ENCODE assay signal across 8 cellular contexts in the genomic region with DNA sequence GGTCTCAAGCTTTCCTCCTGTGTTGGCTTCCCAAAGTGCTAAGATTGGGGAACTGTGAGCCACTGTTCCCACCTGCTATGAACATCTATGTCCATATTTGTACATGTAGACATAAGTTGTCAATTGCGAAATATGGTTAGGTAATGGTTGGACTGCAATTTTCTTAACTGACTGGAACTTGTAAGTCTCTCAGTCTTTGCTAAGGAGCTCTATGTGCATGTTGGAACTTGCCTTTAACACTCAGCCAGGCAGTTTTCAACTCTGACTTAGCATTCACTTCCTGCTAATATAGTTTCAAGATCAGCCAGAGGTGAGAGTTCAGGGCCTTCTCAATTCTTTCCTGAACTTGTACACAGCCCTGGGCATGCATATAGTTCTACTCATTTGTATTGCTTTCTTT. TPM values are rescaled to one million over a fixed set of nuclear protein-coding genes. Genes with fewer than 3 reads are reported as not detected.
A peak's percentile ranks its signal among the peaks of the same experiment; 100 is the strongest.
DNase-seq lines count a peak whose midpoint lies in the region; ATAC-seq and TF ChIP-seq lines count a peak whose summit lies in the region.

No MANE protein-coding gene starts in this region.

- TF ChIP-seq EP300 in tibial nerve (IDR thresholded peaks at IDR 0.05), result no peak

- H3K4me2 ChIP-seq in fibroblast of lung (ENCODE audit: extremely low read depth, insufficient read depth, low read length), result no peak overlapping the region

- H3K9me3 ChIP-seq in fibroblast of lung (ENCODE audit: control insufficient read depth, insufficient read depth, low read depth, low read length), result no peaks in the 10 kb centered on the region
- H3K9me3 ChIP-seq in tibial nerve, result peaks cover 0 to 16% (median 0%) of the 10 kb centered on the region in 4 donors

- H3K27me3 ChIP-seq in fibroblast of lung (ENCODE audit: control insufficient read depth, insufficient read depth, low read length) (no peaks in the 10 kb centered on the region), tibial nerve (no peaks in the 10 kb centered on the region)

- no peaks in the 10 kb centered on the region for H3K36me3 ChIP-seq in fibroblast of lung (ENCODE audit: control insufficient read depth, insufficient read depth, low read length)
- H3K36me3 ChIP-seq in tibial nerve, result no peaks in the 10 kb centered on the region

- peak; percentile 61 for DNase-seq in DMS79 (lab: John Stamatoyannopoulos, UW)
- DNase-seq in LHCN-M2 (ENCODE audit: low read depth), result peak; percentile 66
- DNase-seq in fibroblast of lung (ENCODE audit: low read depth in 2 of 2), result peak; percentile 79 to 94
- no peak for DNase-seq in activated T-helper 2 cell treated with anti-CD3 and anti-CD28 coated beads, Interferon-gamma antibody, Interleukin-2, Interleukin-4, amounts not matched to agents 10 μg/mL and 5 μg/mL and 100 μg/mL, durations not matched to agents 14 hours and 24 hours and 36 hours (ENCODE audit: low spot score)
- no peak for DNase-seq in OCI-M2 (lab: John Stamatoyannopoulos, UW; ENCODE audit: unreplicated experiment)
- DNase-seq in NCI-H187 (lab: John Stamatoyannopoulos, UW), result no peak
- no peak for DNase-seq in tibial nerve (ENCODE audit: low spot score in 2 of 2)

- H3K4me1 Mint-ChIP-seq in activated T-helper 2 cell treated with anti-CD3 and anti-CD28 coated beads, Interferon-gamma antibody, Interleukin-2, Interleukin-4, amounts not matched to agents 10 μg/mL and 5 μg/mL and 100 μg/mL, durations not matched to agents 14 hours and 24 hours and 36 hours (ENCODE audit: low read depth), result peaks cover 12% of the 10 kb centered on the region

- no peaks in the 10 kb centered on the region for H4K20me1 ChIP-seq in fibroblast of lung (ENCODE audit: control insufficient read depth, extremely low read depth, insufficient read depth, low read length)

- H3K9ac ChIP-seq in fibroblast of lung (ENCODE audit: insufficient read depth, low read length), result no peak overlapping the region

- 93% methylated on average over 1 of the region's 1 CpG for whole genome bisulfite sequencing in tibial nerve, 2 donors

- H3K4me1 ChIP-seq in fibroblast of lung (ENCODE audit: control insufficient read depth, extremely low read depth, insufficient read depth, low read length), result peaks cover 16% of the 10 kb centered on the region
- H3K4me1 ChIP-seq in tibial nerve, result peaks cover 0 to 23% (median 3%) of the 10 kb centered on the region in 4 donors

- TF ChIP-seq CTCF in fibroblast of lung (conservative IDR thresholded peaks at IDR 0.05 in 1 of 2, IDR thresholded peaks at IDR 0.05 in 1 of 2; ENCODE audit: low read depth in 1 of 2, low read length in 2 of 2) (no peak), tibial nerve (IDR thresholded peaks at IDR 0.05) (no peak)

- peak; percentile 46 for ATAC-seq in GM21390 (IDR thresholded peaks at IDR 0.05; ENCODE audit: unreplicated experiment)

- no peaks in the 10 kb centered on the region for H3K79me2 ChIP-seq in fibroblast of lung (ENCODE audit: control insufficient read depth, insufficient read depth, low read length)

- intact Hi-C loops in activated T-helper 2 cell treated with anti-CD3 and anti-CD28 coated beads, Interferon-gamma antibody, Interleukin-2, Interleukin-4, amounts not matched to agents 10 μg/mL and 5 μg/mL and 100 μg/mL, durations not matched to agents 14 hours and 24 hours and 36 hours (cut with micrococcal nuclease), result no loop called here

- H3K9me3 Mint-ChIP-seq in activated T-helper 2 cell treated with anti-CD3 and anti-CD28 coated beads, Interferon-gamma antibody, Interleukin-2, Interleukin-4, amounts not matched to agents 10 μg/mL and 5 μg/mL and 100 μg/mL, durations not matched to agents 14 hours and 24 hours and 36 hours, result peaks cover 16% of the 10 kb centered on the region

- no peak overlapping the region for H3K4me3 Mint-ChIP-seq in activated T-helper 2 cell treated with anti-CD3 and anti-CD28 coated beads, Interferon-gamma antibody, Interleukin-2, Interleukin-4, amounts not matched to agents 10 μg/mL and 5 μg/mL and 100 μg/mL, durations not matched to agents 14 hours and 24 hours and 36 hours (ENCODE audit: low read depth)

- H3K27ac ChIP-seq in fibroblast of lung (ENCODE audit: insufficient read depth, low read length) (no peak overlapping the region), tibial nerve (no peak overlapping the region)

- TF ChIP-seq POLR2A in tibial nerve (IDR thresholded peaks at IDR 0.05), result no peak

- no peaks in the 10 kb centered on the region for H3K27me3 Mint-ChIP-seq in activated T-helper 2 cell treated with anti-CD3 and anti-CD28 coated beads, Interferon-gamma antibody, Interleukin-2, Interleukin-4, amounts not matched to agents 10 μg/mL and 5 μg/mL and 100 μg/mL, durations not matched to agents 14 hours and 24 hours and 36 hours (ENCODE audit: low read depth)

- H3K4me3 ChIP-seq in fibroblast of lung (replicated peaks in 1 of 4; ENCODE audit: control extremely low read depth in 1 of 4, insufficient read depth in 1 of 4, low read depth in 3 of 4, low read length in 4 of 4) (no peak overlapping the region), tibial nerve (no peak overlapping the region)

- peaks cover 7% of the 10 kb centered on the region for H3K36me3 Mint-ChIP-seq in activated T-helper 2 cell treated with anti-CD3 and anti-CD28 coated beads, Interferon-gamma antibody, Interleukin-2, Interleukin-4, amounts not matched to agents 10 μg/mL and 5 μg/mL and 100 μg/mL, durations not matched to agents 14 hours and 24 hours and 36 hours (ENCODE audit: low read depth)

- no peak overlapping the region for H3K27ac Mint-ChIP-seq in activated T-helper 2 cell treated with anti-CD3 and anti-CD28 coated beads, Interferon-gamma antibody, Interleukin-2, Interleukin-4, amounts not matched to agents 10 μg/mL and 5 μg/mL and 100 μg/mL, durations not matched to agents 14 hours and 24 hours and 36 hours

- no peak overlapping the region for H2AFZ ChIP-seq in fibroblast of lung (ENCODE audit: low read length)

RNA-seq across cellular contexts. Expression of a gene that starts 44.5 kb away (rescaled TPM):
- total RNA-seq in LHCN-M2 (2014; rRNA removed) (8.9 and 13.7 TPM in 2 replicates), fibroblast of lung (38.0 and 46.4 TPM in 2 replicates), tibial nerve (10 to 100 TPM; 18.4 to 34.8 (median 24.1) TPM)
- 3.7 TPM for polyA plus RNA-seq in LHCN-M2 (2012)
- 21.4 and 25.6 TPM in 2 replicates for polyA plus RNA-seq in fibroblast of lung
- 17.5 and 25.3 TPM in 2 replicates for polyA plus RNA-seq in fibroblast of lung (2012)
- 5.5 and 12.6 TPM in 2 replicates for polyA minus RNA-seq in fibroblast of lung (ENCODE audit: low replicate concordance)
- total RNA-seq in activated T-helper 2 cell treated with anti-CD3 and anti-CD28 coated beads, Interferon-gamma antibody, Interleukin-2, Interleukin-4, amounts not matched to agents 10 μg/mL and 5 μg/mL and 100 μg/mL, durations not matched to agents 14 hours and 24 hours and 36 hours, result 30.5 and 31.9 TPM in 2 replicates

Comparison
In these comparisons a context has a peak if more than half of its experiments do, and no peak if none do; other contexts are left out.
1. DNase-seq: peak in DMS79 (single experiment), LHCN-M2 (single experiment) and fibroblast of lung (2 of 2); none in activated T-helper 2 cell treated with anti-CD3 and anti-CD28 coated beads, Interferon-gamma antibody, Interleukin-2, Interleukin-4, amounts not matched to agents 10 μg/mL and 5 μg/mL and 100 μg/mL, durations not matched to agents 14 hours and 24 hours and 36 hours (single experiment), OCI-M2 (single experiment), NCI-H187 (0 of 2) and tibial nerve (0 of 2).